In the genomic region with DNA sequence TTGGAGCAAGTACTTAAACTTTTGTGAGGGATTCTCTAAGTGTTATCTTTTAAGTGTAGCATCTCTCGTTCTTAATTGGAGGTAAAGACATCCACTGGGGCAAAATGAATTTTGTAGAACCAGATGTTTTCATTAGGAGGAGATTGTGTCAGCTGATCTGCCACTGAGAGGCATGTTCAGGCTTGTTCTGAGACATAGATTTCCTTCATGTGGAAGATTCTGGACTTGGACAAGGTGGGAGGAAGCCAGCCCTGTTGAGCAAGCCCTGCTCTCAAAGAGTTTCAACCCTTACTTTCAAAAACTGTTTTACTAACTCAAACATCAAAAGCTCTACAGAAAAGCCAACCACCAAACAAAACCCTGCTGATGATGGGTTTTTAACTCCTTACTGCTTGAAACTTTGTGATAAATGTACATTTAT, we compare ENCODE assay signal across 8 cellular contexts. TPM values are rescaled to one million over a fixed set of nuclear protein-coding genes. Genes with fewer than 3 reads are reported as not detected.
DNase-seq lines count a peak whose midpoint lies in the region; ATAC-seq and TF ChIP-seq lines count a peak whose summit lies in the region.

No MANE protein-coding gene starts in this region.

- no peaks in the 10 kb centered on the region for H3K27me3 Mint-ChIP-seq in naive thymus-derived CD4-positive, alpha-beta T cell

- peaks cover 0 to 2% (median 0%) of the 10 kb centered on the region in 11 donors for H3K9me3 Mint-ChIP-seq in naive thymus-derived CD4-positive, alpha-beta T cell

- H3K27ac ChIP-seq in naive thymus-derived CD4-positive, alpha-beta T cell (ENCODE audit: low read depth, low read length): peak overlapping the region; percentile 52

- no peaks in the 10 kb centered on the region for H3K36me3 ChIP-seq in Loucy (ENCODE audit: insufficient read depth, low read length)
- no peaks in the 10 kb centered on the region for H3K36me3 ChIP-seq in naive thymus-derived CD4-positive, alpha-beta T cell (ENCODE audit: control insufficient read depth in 2 of 3, insufficient read depth in 3 of 3, low read length in 3 of 3)

- no peaks in the 10 kb centered on the region for H3K9me3 ChIP-seq in Loucy (ENCODE audit: insufficient read depth, low read depth, low read length)
- no peaks in the 10 kb centered on the region for H3K9me3 ChIP-seq in naive thymus-derived CD4-positive, alpha-beta T cell (ENCODE audit: control insufficient read depth in 2 of 3, low read length in 3 of 3)

- no peaks in the 10 kb centered on the region for H3K27me3 ChIP-seq in Loucy (ENCODE audit: insufficient read depth, low read length, poor library complexity, severe bottlenecking)
- H3K27me3 ChIP-seq in naive thymus-derived CD4-positive, alpha-beta T cell (ENCODE audit: control insufficient read depth in 2 of 2, insufficient read depth in 2 of 2, low read length in 2 of 2): no peaks in the 10 kb centered on the region

- TF ChIP-seq CTCF in AG10803 (conservative IDR thresholded peaks at IDR 0.05; ENCODE audit: low read length) (peak; percentile 31), Loucy (conservative IDR thresholded peaks at IDR 0.05; ENCODE audit: low read length) (no peak), choroid plexus epithelial cell (conservative IDR thresholded peaks at IDR 0.05; ENCODE audit: low read depth, low read length) (peak; percentile 11)

- DNase-seq in AG10803 (ENCODE audit: low read depth) (peak; percentile 95), choroid plexus epithelial cell (ENCODE audit: low read depth) (peak; percentile 90), NCI-H526 treated with DMSO at 0.1 percent for 48 hours (lab: John Stamatoyannopoulos, UW) (no peak), NCI-H146 (lab: John Stamatoyannopoulos, UW) (no peak)
- DNase-seq in naive thymus-derived CD4-positive, alpha-beta T cell: peak in 7 of 9 donors; percentile 37 to 64 (median 57)

- peaks cover 0 to 83% (median 48%) of the 10 kb centered on the region in 7 donors for H3K4me1 Mint-ChIP-seq in naive thymus-derived CD4-positive, alpha-beta T cell

- no peak overlapping the region for H2AFZ ChIP-seq in Loucy (ENCODE audit: low read length)

- peak; percentile 48 for ATAC-seq in naive thymus-derived CD4-positive, alpha-beta T cell
- ATAC-seq in HG03280 (IDR thresholded peaks at IDR 0.05; ENCODE audit: unreplicated experiment): no peak
- no peak for ATAC-seq in HG02852 (IDR thresholded peaks at IDR 0.05; ENCODE audit: unreplicated experiment)

- H3K9me2 ChIP-seq in Loucy (replicated peaks; ENCODE audit: low read depth, low read length): no peaks in the 10 kb centered on the region

- H3K9ac ChIP-seq in Loucy (ENCODE audit: low read depth, low read length, poor library complexity, severe bottlenecking): peak overlapping the region; percentile 33

- peaks cover 80% of the 10 kb centered on the region for H4K20me1 ChIP-seq in Loucy (ENCODE audit: insufficient read depth, low read length, poor library complexity, severe bottlenecking)

- POLR2A ChIA-PET in naive thymus-derived CD4-positive, alpha-beta T cell (lab: Charles Lee): interaction anchor here (0.6 to 4.1 kb wide), 11 partner anchors 11 to 126 kb away, joined by 3 to 34 read pairs (median 3); no protein-coding TSS in a partner anchor

- CTCF ChIA-PET in naive thymus-derived CD4-positive, alpha-beta T cell (lab: Charles Lee): interaction anchor here (0.7 to 2.7 kb wide), 7 partner anchors 14 to 376 kb away, joined by 3 to 12 read pairs (median 3); no protein-coding TSS in a partner anchor

- intact Hi-C loops in naive thymus-derived CD4-positive, alpha-beta T cell (cut with micrococcal nuclease): loop anchor here in 1 of 2 donors (2.0 to 10.0 kb wide), 3 partner anchors 65 to 551 kb away; no protein-coding TSS in a partner anchor

- H3K4me3 Mint-ChIP-seq in naive thymus-derived CD4-positive, alpha-beta T cell: peak overlapping the region in 7 of 10 donors; percentile 71 to 88 (median 86)

- peak overlapping the region; percentile 98 for H3K4me2 ChIP-seq in Loucy (ENCODE audit: low read depth, low read length, poor library complexity, severe bottlenecking)

- H3F3A ChIP-seq in Loucy (ENCODE audit: low read depth): peaks cover 12% of the 10 kb centered on the region

- peaks cover 98% of the 10 kb centered on the region for H3K79me2 ChIP-seq in Loucy (ENCODE audit: insufficient read depth, low read length)

- H3K4me1 ChIP-seq in Loucy (ENCODE audit: insufficient read depth, low read length, poor library complexity, severe bottlenecking): peaks cover 81% of the 10 kb centered on the region
- H3K4me1 ChIP-seq in naive thymus-derived CD4-positive, alpha-beta T cell (ENCODE audit: control insufficient read depth in 2 of 2, insufficient read depth in 2 of 2, low read length in 2 of 2): peaks cover 68 to 77% of the 10 kb centered on the region in 2 donors

- peak overlapping the region in 4 of 9 donors; percentile 89 to 96 (median 93) for H3K27ac Mint-ChIP-seq in naive thymus-derived CD4-positive, alpha-beta T cell

- H3K4me3 ChIP-seq in AG10803 (ENCODE audit: low read length): no peak overlapping the region
- H3K4me3 ChIP-seq in Loucy (ENCODE audit: low read length, poor library complexity, severe bottlenecking): peak overlapping the region; percentile 45
- H3K4me3 ChIP-seq in choroid plexus epithelial cell (ENCODE audit: low read depth, low read length): no peak overlapping the region
- H3K4me3 ChIP-seq in naive thymus-derived CD4-positive, alpha-beta T cell (ENCODE audit: low read length): peak overlapping the region; percentile 50

- peaks cover 0 to 34% (median 0%) of the 10 kb centered on the region in 5 donors for H3K36me3 Mint-ChIP-seq in naive thymus-derived CD4-positive, alpha-beta T cell

RNA-seq across cellular contexts. Expression of gene MAP4K4, which starts 6.5 kb away (rescaled TPM):
- total RNA-seq in naive thymus-derived CD4-positive, alpha-beta T cell: 100 to 1,000 TPM; 104 to 138 (median 128) TPM
- 10 to 100 TPM; 13.6 to 14.2 TPM for polyA plus RNA-seq in naive thymus-derived CD4-positive, alpha-beta T cell

Comparison
In these comparisons a context has a peak if more than half of its experiments do, and no peak if none do; other contexts are left out.
1. DNase-seq: peak in AG10803 (single experiment), choroid plexus epithelial cell (single experiment) and naive thymus-derived CD4-positive, alpha-beta T cell (7 of 9); none in NCI-H526 treated with DMSO at 0.1 percent for 48 hours (single experiment) and NCI-H146 (single experiment).
2. H3K4me3 ChIP-seq: peak in Loucy (single experiment) and naive thymus-derived CD4-positive, alpha-beta T cell (single experiment); none in AG10803 (single experiment) and choroid plexus epithelial cell (single experiment).